ENCODE assay signal across 27 cellular contexts in the genomic region with DNA sequence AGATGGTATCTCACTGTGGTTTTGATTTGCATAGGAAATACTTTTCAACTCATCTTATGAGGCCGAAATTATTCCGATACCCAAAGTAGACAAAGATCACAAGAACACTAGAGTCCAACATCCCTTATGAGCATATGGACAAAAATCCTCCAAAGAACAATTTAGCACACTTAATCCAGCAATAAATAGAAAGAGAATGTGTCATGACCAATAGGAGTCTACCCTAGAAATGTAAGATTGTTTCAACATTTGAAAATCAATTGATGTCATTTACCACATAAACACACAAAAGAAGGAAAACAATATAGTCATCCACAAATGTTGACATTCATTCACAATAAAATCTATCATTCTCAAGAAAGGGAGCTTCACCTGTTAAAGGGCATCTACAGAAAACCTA.
"Had no signal": no experiment of that assay in that cellular context is flagged by ENCODE, and none has a peak within 500 bp of the region (broad histone marks: within the 10 kb centered on the region; RNA-seq: fewer than 3 reads in every experiment).

No MANE protein-coding gene starts in this region.

- DNase-seq: stimulated activated CD4-positive, alpha-beta T cell treated with anti-CD3 and anti-CD28 coated beads, Interleukin-2, amount 100 ng/mL, for 48 hours; stimulated activated CD4-positive, alpha-beta T cell treated with anti-CD3 and anti-CD28 coated beads, Interleukin-4, amount 100 ng/mL, for 1 hour; stimulated activated CD4-positive, alpha-beta T cell treated with anti-CD3 and anti-CD28 coated beads, Interleukin-4, amount 100 ng/mL, for 24 hours; stimulated activated CD4-positive, alpha-beta T cell treated with anti-CD3 and anti-CD28 coated beads, Interleukin-4, amount 100 ng/mL, for 4 hours; stimulated activated CD8-positive, alpha-beta memory T cell treated with anti-CD3 and anti-CD28 coated beads, Interleukin-4, amount 100 ng/mL, for 48 hours; stimulated activated naive B cell treated with anti-CD40 and anti-IgM and Interleukin-4, amounts not matched to agents 10 μg/mL and 1 μg/mL and 100 μg/mL, for 72 hours; stimulated activated naive CD4-positive, alpha-beta T cell; stimulated activated naive CD4-positive, alpha-beta T cell treated with Interleukin-2 at 50 U/mL for 16 hours; stimulated activated naive CD8-positive, alpha-beta T cell treated with anti-CD3 and anti-CD28 coated beads, Interleukin-15, amount 100 ng/mL, for 72 hours; stimulated activated naive CD8-positive, alpha-beta T cell treated with anti-CD3 and anti-CD28 coated beads, Interleukin-15, Interleukin-2, amounts not matched to agents 100 U/mL and 50 U/mL, for 24 hours; stomach; substantia nigra; testis; thyroid gland; tibial artery; transverse colon; trophoblast cell; upper lobe of left lung; upper lobe of right lung; uterus had no signal

- ATAC-seq: stimulated activated effector memory CD8-positive, alpha-beta T cell treated with anti-CD3 and anti-CD28 coated beads, Interleukin-12 subunit alpha, Interleukin-12 subunit beta, amount 100 ng/mL, for 72 hours; stimulated activated memory B cell treated with anti-CD40 and anti-IgM and Interleukin-4, amounts not matched to agents 10 μg/mL and 1 μg/mL and 100 μg/mL, for 72 hours; stimulated activated naive B cell treated with anti-CD40 and anti-IgM and Interleukin-4, amounts not matched to agents 10 μg/mL and 1 μg/mL and 100 μg/mL, for 72 hours; stimulated activated naive CD8-positive, alpha-beta T cell treated with anti-CD3 and anti-CD28 coated beads, Interleukin-15, amount 100 ng/mL, for 72 hours; stimulated activated naive CD8-positive, alpha-beta T cell treated with anti-CD3 and anti-CD28 coated beads, Interleukin-15, Interleukin-2, amounts not matched to agents 100 U/mL and 50 U/mL, for 24 hours; upper lobe of right lung had no signal

- H3K27ac ChIP-seq: stomach, suprapubic skin, testis, thoracic aorta, thyroid gland, tibial artery, tibial nerve, transverse colon, upper lobe of left lung, upper lobe of right lung, uterus, vagina had no signal

- H3K4me3 ChIP-seq: stomach, suprapubic skin, testis, thoracic aorta, thyroid gland, tibial artery, tibial nerve, transverse colon, upper lobe of left lung, upper lobe of right lung, uterus, vagina had no signal

- FAIRE-seq: urothelium cell line had no signal

- H3K36me3 ChIP-seq: stomach, suprapubic skin, thoracic aorta, thyroid gland, tibial artery, tibial nerve, transverse colon, upper lobe of left lung, upper lobe of right lung, uterus, vagina had no signal

- H3K27me3 ChIP-seq: stomach, suprapubic skin, testis, thyroid gland, tibial artery, tibial nerve, transverse colon, upper lobe of left lung, upper lobe of right lung, uterus, vagina had no signal

- H3K4me1 ChIP-seq: stomach, suprapubic skin, testis, thyroid gland, tibial artery, tibial nerve, transverse colon, upper lobe of left lung, upper lobe of right lung, uterus, vagina had no signal

- H3K9me3 ChIP-seq: suprapubic skin, testis, thyroid gland, transverse colon, upper lobe of right lung, uterus, vagina had no signal
